ENCODE assay signal across 18 cellular contexts in the genomic region with DNA sequence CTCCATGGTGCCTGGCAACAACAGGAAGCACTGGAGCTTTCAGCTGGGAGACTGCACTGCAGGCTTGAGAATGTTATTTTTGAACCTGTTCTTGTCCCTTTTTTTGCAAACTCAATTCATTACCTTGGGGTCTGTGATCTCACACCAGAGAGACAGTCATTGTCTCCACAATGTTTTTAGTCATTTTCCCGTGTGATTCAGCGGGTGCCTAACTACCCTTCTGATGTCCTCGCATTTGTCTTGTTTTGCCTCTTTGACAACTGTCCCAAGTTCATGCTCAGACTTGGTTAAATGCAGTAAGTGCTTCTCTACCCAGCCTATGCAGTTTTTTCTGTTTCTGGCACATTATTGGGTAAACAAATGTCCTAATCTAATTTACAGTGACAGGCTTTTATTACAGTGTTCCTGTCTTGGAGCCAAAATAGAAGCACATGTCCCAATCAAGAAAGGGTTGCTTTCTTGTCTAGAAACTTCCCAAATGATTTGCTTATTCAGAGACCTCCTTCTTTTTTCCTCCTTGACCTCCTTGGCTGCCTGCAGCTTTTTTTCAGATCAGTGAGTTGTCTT.
DNase-seq lines count a peak whose midpoint lies in the region; ATAC-seq and TF ChIP-seq lines count a peak whose summit lies in the region.
"Had no signal": no experiment of that assay in that cellular context is flagged by ENCODE, and none has a peak within 500 bp of the region (broad histone marks: within the 10 kb centered on the region; RNA-seq: fewer than 3 reads in every experiment).

No MANE protein-coding gene starts in this region.

- H3K4me2 ChIP-seq in GM23248 (ENCODE audit: unreplicated experiment) (peak overlapping the region; percentile 70), neuronal stem cell (ENCODE audit: insufficient read depth, low read length, poor library complexity, severe bottlenecking) (no peak overlapping the region)
- H3K4me2 ChIP-seq: BLaER1 treated with 17β-estradiol and CSF1 and Interleukin-3, amounts not matched to agents 10 nM and 100 nM; KMS-11 had no signal

- no peaks in the 10 kb centered on the region for H3K79me1 ChIP-seq in neuronal stem cell (ENCODE audit: low read depth, low read length)

- H3K14ac ChIP-seq in neuronal stem cell (ENCODE audit: low read length) = no peak overlapping the region

- H3F3A ChIP-seq in GM23248 (ENCODE audit: insufficient read depth) = peaks cover 12% of the 10 kb centered on the region

- H3K79me2 ChIP-seq in GM23248 (ENCODE audit: insufficient read depth) = no peaks in the 10 kb centered on the region

- H3K27me3 ChIP-seq in GM23248 (replicated peaks; ENCODE audit: insufficient read depth) (no peaks in the 10 kb centered on the region), RWPE2 (ENCODE audit: insufficient read depth, poor library complexity, severe bottlenecking) (no peaks in the 10 kb centered on the region), neuronal stem cell (ENCODE audit: control insufficient read depth in 3 of 3, insufficient read depth in 3 of 3, low read depth in 1 of 3, low read length in 3 of 3) (no peaks in the 10 kb centered on the region), dorsolateral prefrontal cortex (peaks cover 0 to 10% (median 0%) of the 10 kb centered on the region in 45 donors), suprapubic skin (no peaks in the 10 kb centered on the region)
- H3K27me3 ChIP-seq in CD8-positive, alpha-beta T cell (ENCODE audit: insufficient read depth, low read length) = no peaks in the 10 kb centered on the region
- H3K27me3 ChIP-seq: BLaER1 treated with 17β-estradiol and CSF1 and Interleukin-3, amounts not matched to agents 10 nM and 100 nM had no signal

- peak; percentile 55 for DNase-seq in GM23248
- DNase-seq in RWPE2 (ENCODE audit: low spot score) = no peak
- peak; percentile 30 for DNase-seq in fibroblast of mammary gland (ENCODE audit: low read depth)
- no peak for DNase-seq in neuronal stem cell (ENCODE audit: low spot score)
- DNase-seq in natural killer cell treated with Interleukin-12 subunit alpha and Interleukin-12 subunit beta and Interleukin-15 and Interleukin-18, amount 100 ng/mL, for 72 hours (ENCODE audit: low spot score) = no peak
- DNase-seq in dorsolateral prefrontal cortex = no peak
- no peak for DNase-seq in CD8-positive, alpha-beta T cell
- no peak for DNase-seq in suprapubic skin (ENCODE audit: low spot score in 2 of 2)
- DNase-seq: NCI-H1930; NCI-H82; psoas muscle; SHP77 treated with DMSO at 0.1 percent for 48 hours; stimulated activated CD4-positive, alpha-beta T cell treated with anti-CD3 and anti-CD28 coated beads, Interleukin-4, amount 100 ng/mL, for 4 hours; stimulated activated naive CD4-positive, alpha-beta T cell treated with Interleukin-2 at 50 U/mL for 16 hours had no signal

- no peaks in the 10 kb centered on the region for H4K20me1 ChIP-seq in GM23248 (ENCODE audit: insufficient read depth)
- H4K20me1 ChIP-seq: BLaER1 treated with 17β-estradiol and CSF1 and Interleukin-3, amounts not matched to agents 10 nM and 100 nM had no signal

- no peak overlapping the region for H2BK12ac ChIP-seq in neuronal stem cell (ENCODE audit: low read length)

- H2BK120ac ChIP-seq in neuronal stem cell (ENCODE audit: low read depth, low read length) = no peak overlapping the region

- H2AFZ ChIP-seq in GM23248 (peak overlapping the region; percentile 54), neuronal stem cell (ENCODE audit: low read length) (peak overlapping the region; percentile 84)

- peaks cover 11% of the 10 kb centered on the region for H3K9me3 Mint-ChIP-seq in natural killer cell treated with Interleukin-12 subunit alpha and Interleukin-12 subunit beta and Interleukin-15 and Interleukin-18, amount 100 ng/mL, for 72 hours
- peaks cover 10% of the 10 kb centered on the region for H3K9me3 Mint-ChIP-seq in CD8-positive, alpha-beta T cell

- in situ Hi-C loops in GM23248 (cut with MboI) = no loop called here

- ATAC-seq in RWPE2 (ENCODE audit: low read depth) = no peak
- ATAC-seq in natural killer cell treated with Interleukin-12 subunit alpha and Interleukin-12 subunit beta and Interleukin-15 and Interleukin-18, amount 100 ng/mL, for 72 hours = no peak
- ATAC-seq in CD8-positive, alpha-beta T cell = no peak
- ATAC-seq: psoas muscle, WTC11 had no signal

- H3K23ac ChIP-seq in neuronal stem cell (ENCODE audit: low read depth, low read length, poor library complexity) = no peak overlapping the region

- no peaks in the 10 kb centered on the region for H3K36me3 Mint-ChIP-seq in natural killer cell treated with Interleukin-12 subunit alpha and Interleukin-12 subunit beta and Interleukin-15 and Interleukin-18, amount 100 ng/mL, for 72 hours
- no peaks in the 10 kb centered on the region for H3K36me3 Mint-ChIP-seq in CD8-positive, alpha-beta T cell
- H3K36me3 Mint-ChIP-seq: memory B cell, WTC11 had no signal

- H4K8ac ChIP-seq in neuronal stem cell (ENCODE audit: low read depth, low read length) = no peak overlapping the region

- no peak overlapping the region for H2AK5ac ChIP-seq in neuronal stem cell (ENCODE audit: low read depth, low read length)

- no peak overlapping the region for H3K18ac ChIP-seq in neuronal stem cell (ENCODE audit: low read length)

- WGBS in GM23248 (ENCODE audit: low coverage in 1 of 2, low lambda C conversion rate in 2 of 2, missing lambda C conversion rate in 2 of 2), 2 experiments = 0 to 2% methylated on average over 3 of the region's 3 CpGs
- no CpG with 5 or more reads among the region's 3 CpGs for WGBS in neuronal stem cell (ENCODE audit: extremely low coverage in 2 of 2, insufficient read length in 2 of 2, insufficient replicate concordance in 1 of 2), 2 donors
- 22% methylated on average over 3 of the region's 3 CpGs for WGBS in suprapubic skin

- no peak overlapping the region for H2BK5ac ChIP-seq in neuronal stem cell (ENCODE audit: low read length)

- no peak for TF ChIP-seq CTCF in RWPE2 (IDR thresholded peaks at IDR 0.05; ENCODE audit: poor library complexity, severe bottlenecking)
- TF ChIP-seq CTCF in fibroblast of mammary gland (conservative IDR thresholded peaks at IDR 0.05; ENCODE audit: control insufficient read depth, insufficient read depth, low read depth, low read length) = no peak
- no peak for TF ChIP-seq CTCF in dorsolateral prefrontal cortex (IDR thresholded peaks at IDR 0.05 in 54 of 56, conservative IDR thresholded peaks at IDR 0.05 in 2 of 56; ENCODE audit: low read depth in 1 of 56, partially characterized antibody in 56 of 56)
- no peak for TF ChIP-seq CTCF in CD8-positive, alpha-beta T cell (IDR thresholded peaks at IDR 0.05)
- TF ChIP-seq CTCF in suprapubic skin (IDR thresholded peaks at IDR 0.05) = no peak

- no peaks in the 10 kb centered on the region for H3K4me1 Mint-ChIP-seq in natural killer cell treated with Interleukin-12 subunit alpha and Interleukin-12 subunit beta and Interleukin-15 and Interleukin-18, amount 100 ng/mL, for 72 hours (ENCODE audit: low read depth in 2 of 2)
- no peaks in the 10 kb centered on the region for H3K4me1 Mint-ChIP-seq in CD8-positive, alpha-beta T cell (ENCODE audit: low read depth)
- H3K4me1 Mint-ChIP-seq: memory B cell had no signal

- no peak overlapping the region for H3K4me3 Mint-ChIP-seq in natural killer cell treated with Interleukin-12 subunit alpha and Interleukin-12 subunit beta and Interleukin-15 and Interleukin-18, amount 100 ng/mL, for 72 hours
- no peak overlapping the region for H3K4me3 Mint-ChIP-seq in CD8-positive, alpha-beta T cell
- H3K4me3 Mint-ChIP-seq: memory B cell, WTC11 had no signal

- no peak for TF ChIP-seq POLR2A in suprapubic skin (IDR thresholded peaks at IDR 0.05)

- no peak overlapping the region for H3K27ac Mint-ChIP-seq in natural killer cell treated with Interleukin-12 subunit alpha and Interleukin-12 subunit beta and Interleukin-15 and Interleukin-18, amount 100 ng/mL, for 72 hours
- H3K27ac Mint-ChIP-seq in CD8-positive, alpha-beta T cell = no peak overlapping the region
- H3K27ac Mint-ChIP-seq: memory B cell, WTC11 had no signal

- no peaks in the 10 kb centered on the region for H3K9me2 ChIP-seq in GM23248 (ENCODE audit: insufficient read depth)

- H3K36me3 ChIP-seq in GM23248 (ENCODE audit: low read depth) = no peaks in the 10 kb centered on the region
- no peaks in the 10 kb centered on the region for H3K36me3 ChIP-seq in RWPE2 (ENCODE audit: low read depth)
- H3K36me3 ChIP-seq in neuronal stem cell (replicated peaks in 1 of 2; ENCODE audit: control insufficient read depth in 2 of 2, insufficient read depth in 2 of 2, low read length in 2 of 2) = no peaks in the 10 kb centered on the region
- H3K36me3 ChIP-seq in CD8-positive, alpha-beta T cell (ENCODE audit: insufficient read depth, low read length) = no peaks in the 10 kb centered on the region
- no peaks in the 10 kb centered on the region for H3K36me3 ChIP-seq in suprapubic skin
- H3K36me3 ChIP-seq: BLaER1 treated with 17β-estradiol and CSF1 and Interleukin-3, amounts not matched to agents 10 nM and 100 nM had no signal

- no peak overlapping the region for H4K91ac ChIP-seq in neuronal stem cell (ENCODE audit: low read depth, low read length, poor library complexity)

- H3K4me1 ChIP-seq in GM23248 (ENCODE audit: insufficient read depth) = peaks cover 21% of the 10 kb centered on the region
- H3K4me1 ChIP-seq in RWPE2 (ENCODE audit: insufficient read depth, poor library complexity, severe bottlenecking) = peaks cover 16% of the 10 kb centered on the region
- H3K4me1 ChIP-seq in neuronal stem cell (ENCODE audit: control insufficient read depth in 2 of 2, insufficient read depth in 1 of 2, low read depth in 1 of 2, low read length in 2 of 2) = peaks cover 0 to 10% of the 10 kb centered on the region in 2 donors
- H3K4me1 ChIP-seq in CD8-positive, alpha-beta T cell (ENCODE audit: insufficient read depth, low read length) = no peaks in the 10 kb centered on the region
- peaks cover 11% of the 10 kb centered on the region for H3K4me1 ChIP-seq in suprapubic skin
- H3K4me1 ChIP-seq: BLaER1 treated with 17β-estradiol and CSF1 and Interleukin-3, amounts not matched to agents 10 nM and 100 nM; psoas muscle had no signal

- H2BK15ac ChIP-seq in neuronal stem cell (ENCODE audit: low read length) = no peak overlapping the region

- H3K4me3 ChIP-seq in GM23248 = peak overlapping the region; percentile 44
- H3K4me3 ChIP-seq in RWPE2 (ENCODE audit: severe bottlenecking) = no peak overlapping the region
- H3K4me3 ChIP-seq in fibroblast of mammary gland (ENCODE audit: control insufficient read depth, low read depth, low read length) = no peak overlapping the region
- no peak overlapping the region for H3K4me3 ChIP-seq in neuronal stem cell (ENCODE audit: low read length in 2 of 2)
- H3K4me3 ChIP-seq in dorsolateral prefrontal cortex = no peak overlapping the region
- no peak overlapping the region for H3K4me3 ChIP-seq in CD8-positive, alpha-beta T cell (ENCODE audit: low read depth, low read length)
- no peak overlapping the region for H3K4me3 ChIP-seq in suprapubic skin
- H3K4me3 ChIP-seq: BLaER1 treated with 17β-estradiol and CSF1 and Interleukin-3, amounts not matched to agents 10 nM and 100 nM; psoas muscle had no signal

- POLR2A ChIA-PET in CD8-positive, alpha-beta T cell (lab: Charles Lee) = no interaction called here

- no peaks in the 10 kb centered on the region for H3K27me3 Mint-ChIP-seq in natural killer cell treated with Interleukin-12 subunit alpha and Interleukin-12 subunit beta and Interleukin-15 and Interleukin-18, amount 100 ng/mL, for 72 hours
- H3K27me3 Mint-ChIP-seq in CD8-positive, alpha-beta T cell (ENCODE audit: low read depth) = no peaks in the 10 kb centered on the region
- H3K27me3 Mint-ChIP-seq: memory B cell had no signal

- H3K9me3 ChIP-seq in GM23248 (ENCODE audit: low read depth) (no peaks in the 10 kb centered on the region), RWPE2 (ENCODE audit: severe bottlenecking) (no peaks in the 10 kb centered on the region), neuronal stem cell (replicated peaks in 1 of 2; ENCODE audit: control insufficient read depth in 2 of 2, insufficient read depth in 1 of 2, low read depth in 1 of 2, low read length in 2 of 2) (no peaks in the 10 kb centered on the region), suprapubic skin (no peaks in the 10 kb centered on the region)
- H3K9me3 ChIP-seq in CD8-positive, alpha-beta T cell (ENCODE audit: low read length) = no peaks in the 10 kb centered on the region
- H3K9me3 ChIP-seq: psoas muscle had no signal

- TF ChIP-seq EP300 in suprapubic skin (IDR thresholded peaks at IDR 0.05) = no peak

- H3K9ac ChIP-seq in GM23248 (peak overlapping the region; percentile 52), neuronal stem cell (ENCODE audit: low read depth, low read length, poor library complexity) (no peak overlapping the region)
- H3K9ac ChIP-seq: BLaER1 treated with 17β-estradiol and CSF1 and Interleukin-3, amounts not matched to agents 10 nM and 100 nM; KMS-11 had no signal

- H3K4ac ChIP-seq in neuronal stem cell (ENCODE audit: low read length) = no peak overlapping the region

- H3K27ac ChIP-seq in GM23248 (peak overlapping the region; percentile 51), RWPE2 (ENCODE audit: poor library complexity, severe bottlenecking) (peak overlapping the region; percentile 32), neuronal stem cell (replicated peaks; ENCODE audit: low read length) (no peak overlapping the region), dorsolateral prefrontal cortex (peak overlapping the region in 17 of 59 donors; percentile 4 to 84 (median 53)), suprapubic skin (no peak overlapping the region)
- H3K27ac ChIP-seq in CD8-positive, alpha-beta T cell (ENCODE audit: low read depth, low read length) = no peak overlapping the region
- H3K27ac ChIP-seq: BLaER1 treated with 17β-estradiol and CSF1 and Interleukin-3, amounts not matched to agents 10 nM and 100 nM; KMS-11; psoas muscle had no signal

- CTCF ChIA-PET in CD8-positive, alpha-beta T cell (lab: Charles Lee) = no interaction called here

- intact Hi-C loops in dorsolateral prefrontal cortex (cut with DNase I) = no loop called here
- intact Hi-C loops in CD8-positive, alpha-beta T cell (cut with DNase I, micrococcal nuclease) = no loop called here

Comparison
In these comparisons a context has a peak if more than half of its experiments do, and no peak if none do; other contexts are left out.
1. DNase-seq: peak in GM23248 (single experiment) and fibroblast of mammary gland (single experiment); none in RWPE2 (single experiment), neuronal stem cell (single experiment), natural killer cell treated with Interleukin-12 subunit alpha and Interleukin-12 subunit beta and Interleukin-15 and Interleukin-18, amount 100 ng/mL, for 72 hours (single experiment), dorsolateral prefrontal cortex (0 of 10), CD8-positive, alpha-beta T cell (0 of 7) and suprapubic skin (0 of 2).
2. H3K27ac ChIP-seq: peak in GM23248 (single experiment) and RWPE2 (single experiment); none in neuronal stem cell (single experiment), CD8-positive, alpha-beta T cell (single experiment) and suprapubic skin (single experiment).